ENCODE assay signal across 10 cellular contexts in genomic region chr15:47812436-47813109, GRCh38.
DNase-seq lines count a peak whose midpoint lies in the region; ATAC-seq and TF ChIP-seq lines count a peak whose summit lies in the region.
"Had no signal": no experiment of that assay in that cellular context is flagged by ENCODE, and none has a peak within 500 bp of the region (broad histone marks: within the 10 kb centered on the region; RNA-seq: fewer than 3 reads in every experiment).

No MANE protein-coding gene starts in this region.

- H3K27me3 ChIP-seq in adipocyte (replicated peaks; ENCODE audit: control insufficient read depth, insufficient read depth, low read length) = peaks cover 22% of the 10 kb centered on the region

- H3K9me3 ChIP-seq in adipocyte (ENCODE audit: control insufficient read depth, low read length) = no peaks in the 10 kb centered on the region

- H3K27ac Mint-ChIP-seq in progenitor cell of endocrine pancreas = peak overlapping the region; percentile 27
- H3K27ac Mint-ChIP-seq: T-helper 2 cell treated with Interferon-gamma antibody and Interleukin-4, amounts not matched to agents 5 μg/mL and 100 μg/mL, for 36 hours had no signal

- no peaks in the 10 kb centered on the region for H3K36me3 Mint-ChIP-seq in progenitor cell of endocrine pancreas (ENCODE audit: insufficient read depth)

- DNase-seq in GM19238 (ENCODE audit: insufficient read length, low spot score) (peak; percentile 4), adipocyte (ENCODE audit: low read depth) (peak; percentile 41), progenitor cell of endocrine pancreas (ENCODE audit: low spot score, unreplicated experiment) (no peak), anterior cingulate cortex (lab: John Stamatoyannopoulos, UW) (no peak), NCI-H526 treated with DMSO at 0.1 percent for 48 hours (lab: John Stamatoyannopoulos, UW) (no peak)
- no peak for DNase-seq in activated CD4-positive, CD25-positive, alpha-beta regulatory T cell treated with anti-CD3 and anti-CD28 coated beads, Interleukin-2, amount 50 U/mL, for 72 hours
- DNase-seq in activated T-cell treated with anti-CD3 and anti-CD28 coated beads, Interleukin-2, amount 50 U/mL, for 1 hour = no peak
- DNase-seq: stimulated activated CD4-positive, alpha-beta T cell treated with anti-CD3 and anti-CD28 coated beads, Interleukin-2, amount 100 ng/mL, for 48 hours had no signal

- peaks cover 12% of the 10 kb centered on the region for H3K4me1 Mint-ChIP-seq in progenitor cell of endocrine pancreas (ENCODE audit: low read depth)

- H3K9me3 Mint-ChIP-seq in progenitor cell of endocrine pancreas (ENCODE audit: low read depth) = no peaks in the 10 kb centered on the region
- H3K9me3 Mint-ChIP-seq: T-helper 2 cell treated with Interferon-gamma antibody and Interleukin-4, amounts not matched to agents 5 μg/mL and 100 μg/mL, for 36 hours had no signal

- H3K4me3 Mint-ChIP-seq in progenitor cell of endocrine pancreas (ENCODE audit: low read depth) = no peak overlapping the region
- H3K4me3 Mint-ChIP-seq: T-helper 2 cell treated with Interferon-gamma antibody and Interleukin-4, amounts not matched to agents 5 μg/mL and 100 μg/mL, for 36 hours had no signal

- ATAC-seq in HG03039 (IDR thresholded peaks at IDR 0.05; ENCODE audit: unreplicated experiment) = peak; percentile 44

- H3K27me3 Mint-ChIP-seq in progenitor cell of endocrine pancreas = no peaks in the 10 kb centered on the region

- TF ChIP-seq CTCF in progenitor cell of endocrine pancreas (IDR thresholded peaks at IDR 0.05; ENCODE audit: unreplicated experiment) = no peak

- H3K9ac ChIP-seq in adipocyte (ENCODE audit: low read length) = no peak overlapping the region

- no peak overlapping the region for H3K4me3 ChIP-seq in adipocyte (ENCODE audit: low read length)

- no peaks in the 10 kb centered on the region for H3K4me1 ChIP-seq in adipocyte (ENCODE audit: control insufficient read depth, insufficient read depth, low read length)

- H3K36me3 ChIP-seq in adipocyte (ENCODE audit: control insufficient read depth, insufficient read depth, low read length, severe bottlenecking) = no peaks in the 10 kb centered on the region

Comparison
In these comparisons a context has a peak if more than half of its experiments do, and no peak if none do; other contexts are left out.
1. DNase-seq: peak in GM19238 (single experiment) and adipocyte (single experiment); none in progenitor cell of endocrine pancreas (single experiment), activated CD4-positive, CD25-positive, alpha-beta regulatory T cell treated with anti-CD3 and anti-CD28 coated beads, Interleukin-2, amount 50 U/mL, for 72 hours (single experiment), anterior cingulate cortex (0 of 58), activated T-cell treated with anti-CD3 and anti-CD28 coated beads, Interleukin-2, amount 50 U/mL, for 1 hour (single experiment) and NCI-H526 treated with DMSO at 0.1 percent for 48 hours (single experiment).